Comparison of ENCODE assay signal across 24 cellular contexts in the genomic region with DNA sequence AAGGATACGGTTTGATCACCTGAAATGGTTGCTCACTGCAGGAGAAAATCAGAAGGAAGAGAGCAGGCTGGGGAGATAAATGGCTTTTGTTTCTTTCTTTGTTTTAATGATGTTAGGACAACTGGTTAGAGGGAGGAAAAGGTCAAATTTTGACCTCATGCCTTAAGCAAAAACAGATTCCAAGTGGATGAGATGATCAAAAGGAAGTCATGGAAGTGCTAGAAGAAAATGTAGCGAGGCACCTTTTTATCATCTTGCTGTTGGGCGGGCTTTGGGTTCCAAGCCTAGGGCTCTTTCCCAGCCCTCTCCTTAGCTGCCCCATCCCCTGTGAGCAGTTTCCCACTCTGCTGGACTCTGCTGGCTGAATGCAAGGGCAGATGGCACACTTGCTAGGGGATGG.
A peak's percentile ranks its signal among the peaks of the same experiment; 100 is the strongest.
DNase-seq lines count a peak whose midpoint lies in the region; ATAC-seq and TF ChIP-seq lines count a peak whose summit lies in the region.
"Had no signal": no experiment of that assay in that cellular context is flagged by ENCODE, and none has a peak within 500 bp of the region (broad histone marks: within the 10 kb centered on the region; RNA-seq: fewer than 3 reads in every experiment).

No MANE protein-coding gene starts in this region.

- ATAC-seq in IMR-90 (ENCODE audit: low read depth) (no peak), GM18870 (IDR thresholded peaks at IDR 0.05; ENCODE audit: unreplicated experiment) (no peak), GM21825 (IDR thresholded peaks at IDR 0.05; ENCODE audit: unreplicated experiment) (no peak), psoas muscle (no peak), upper lobe of left lung (ENCODE audit: low FRiP score in 2 of 2) (no peak)
- ATAC-seq: left lobe of liver, SK-N-SH treated with all-trans-retinoic acid at 6 μM for 48 hours had no signal

- H3K14ac ChIP-seq in IMR-90 (replicated peaks; ENCODE audit: low read depth, low read length): no peak overlapping the region

- H3K4me3 ChIP-seq in IMR-90 (ENCODE audit: insufficient read depth, low read depth, low read length) (no peak overlapping the region), osteoblast (ENCODE audit: insufficient read depth, low read length) (no peak overlapping the region), psoas muscle (no peak overlapping the region), upper lobe of left lung (no peak overlapping the region)
- H3K4me3 ChIP-seq: esophagus squamous epithelium, ovary, skin epidermis, thoracic aorta had no signal

- H2AK9ac ChIP-seq in IMR-90 (replicated peaks; ENCODE audit: low read depth, low read length, poor library complexity): no peak overlapping the region

- H2BK120ac ChIP-seq in IMR-90 (ENCODE audit: low read depth, low read length): no peak overlapping the region

- CTCF ChIA-PET in IMR-90 (lab: Yijun Ruan, JAX): no interaction called here

- H3K9me3 ChIP-seq in IMR-90 (ENCODE audit: control insufficient read depth, insufficient read depth, low read length) (no peaks in the 10 kb centered on the region), osteoblast (ENCODE audit: low read depth, low read length) (no peaks in the 10 kb centered on the region), psoas muscle (no peaks in the 10 kb centered on the region), upper lobe of left lung (no peaks in the 10 kb centered on the region)
- H3K9me3 ChIP-seq: esophagus squamous epithelium, ovary, thoracic aorta had no signal

- TF ChIP-seq CTCF in IMR-90 (conservative IDR thresholded peaks at IDR 0.05; ENCODE audit: low read depth, low read length) (no peak), osteoblast (IDR thresholded peaks at IDR 0.05; ENCODE audit: extremely low read depth, low read depth, low read length) (no peak), psoas muscle (IDR thresholded peaks at IDR 0.05) (no peak), upper lobe of left lung (IDR thresholded peaks at IDR 0.05) (no peak)

- TF ChIP-seq RAD21 in IMR-90 (IDR thresholded peaks at IDR 0.05; ENCODE audit: low read length): no peak

- no peak overlapping the region for H3K56ac ChIP-seq in IMR-90 (ENCODE audit: extremely low read depth, insufficient read depth, low read length)

- H3K79me2 ChIP-seq in osteoblast (ENCODE audit: insufficient read depth, low read length): peaks cover 86% of the 10 kb centered on the region

- H2AK5ac ChIP-seq in IMR-90 (ENCODE audit: low read depth, low read length): peak overlapping the region; percentile 5; the same call in 1 of the 2 replicates

- H2BK5ac ChIP-seq in IMR-90 (ENCODE audit: low read depth, low read length, poor library complexity, severe bottlenecking): no peak overlapping the region

- H3K27ac ChIP-seq in IMR-90 (ENCODE audit: insufficient read depth, low read length) (no peak overlapping the region), osteoblast (ENCODE audit: low read depth, low read length) (peak overlapping the region; percentile 49), psoas muscle (no peak overlapping the region), upper lobe of left lung (no peak overlapping the region)
- H3K27ac ChIP-seq: esophagus squamous epithelium, ovary, skin epidermis, thoracic aorta had no signal

- H4K20me1 ChIP-seq in IMR-90 (ENCODE audit: insufficient read depth, low read length): peaks cover 10% of the 10 kb centered on the region; the same call in 1 of the 2 replicates
- peaks cover 51% of the 10 kb centered on the region for H4K20me1 ChIP-seq in osteoblast (ENCODE audit: insufficient read depth, low read length)

- H3K4me2 ChIP-seq in IMR-90 (ENCODE audit: low read depth, low read length) (no peak overlapping the region), osteoblast (ENCODE audit: insufficient read depth, low read length) (no peak overlapping the region)

- TF ChIP-seq POLR2A in IMR-90 (IDR thresholded peaks at IDR 0.05; ENCODE audit: low read depth, low read length): no peak
- TF ChIP-seq POLR2A in upper lobe of left lung (IDR thresholded peaks at IDR 0.05): no peak

- POLR2A ChIA-PET in IMR-90 (lab: Charles Lee; ENCODE audit: unreplicated experiment): no interaction called here

- no peak overlapping the region for H4K5ac ChIP-seq in IMR-90 (ENCODE audit: low read depth, low read length)

- H3K27me3 ChIP-seq in IMR-90 (ENCODE audit: control insufficient read depth, insufficient read depth, low read length): no peaks in the 10 kb centered on the region
- no peaks in the 10 kb centered on the region for H3K27me3 ChIP-seq in osteoblast (ENCODE audit: insufficient read depth, low read length)
- H3K27me3 ChIP-seq in psoas muscle (ENCODE audit: insufficient read depth in 3 of 3, low read length in 2 of 3): no peaks in the 10 kb centered on the region
- H3K27me3 ChIP-seq in upper lobe of left lung: no peaks in the 10 kb centered on the region
- H3K27me3 ChIP-seq: esophagus squamous epithelium, ovary had no signal

- in situ Hi-C loops in IMR-90 (cut with MboI; ENCODE audit: low sequenced_read_pairs): no loop called here

- H3K9me1 ChIP-seq in IMR-90 (ENCODE audit: insufficient read depth, low read length): no peaks in the 10 kb centered on the region

- dilution Hi-C loops in IMR-90 (cut with HindIII; ENCODE audit: low sequenced_read_pairs, unreplicated experiment): no loop called here

- H4K91ac ChIP-seq in IMR-90 (ENCODE audit: insufficient read depth, low read depth, low read length): no peak overlapping the region

- H3K79me1 ChIP-seq in IMR-90 (ENCODE audit: low read depth in 1 of 2, low read length in 2 of 2): peaks cover 3 to 34% of the 10 kb centered on the region in 2 experiments

- H3K9ac ChIP-seq in IMR-90 (ENCODE audit: low read depth, low read length): no peak overlapping the region

- no peak overlapping the region for H2BK15ac ChIP-seq in IMR-90 (ENCODE audit: low read depth, low read length)

- DNase-seq in ELF-1 (ENCODE audit: low read depth, low spot score): peak; percentile 37
- peak; percentile 42 for DNase-seq in IMR-90
- DNase-seq in fibroblast of gingiva (ENCODE audit: low read depth): peak; percentile 19
- peak; percentile 65 for DNase-seq in osteoblast (ENCODE audit: insufficient read length, low spot score, missing footprints)
- DNase-seq in psoas muscle: no peak
- DNase-seq in upper lobe of left lung: no peak
- DNase-seq: activated CD4-positive, alpha-beta T cell treated with anti-CD3 and anti-CD28 coated beads, Interleukin-2, amount 50 U/mL, for 4 hours; activated naive CD4-positive, alpha-beta T cell; CD4-positive, alpha-beta memory T cell; cerebellar nuclear complex; esophagus squamous epithelium; KG1; NCI-H1417 treated with DMSO at 0.1 percent for 48 hours; NCI-H2081 treated with DMSO at 0.1 percent for 48 hours; NCI-H345; nephron progenitor cell; ovary; stimulated activated naive CD4-positive, alpha-beta T cell treated with Interleukin-2 at 50 U/mL for 16 hours had no signal

- no peak overlapping the region for H4K8ac ChIP-seq in IMR-90 (ENCODE audit: low read depth in 2 of 2, low read length in 2 of 2)

- no peak overlapping the region for H3K4ac ChIP-seq in IMR-90 (ENCODE audit: low read depth, low read length)

- no peak overlapping the region for H3K18ac ChIP-seq in IMR-90 (ENCODE audit: low read depth, low read length)

- no peak overlapping the region for H2BK20ac ChIP-seq in IMR-90 (ENCODE audit: low read depth, low read length)

- H2AFZ ChIP-seq in IMR-90 (replicated peaks; ENCODE audit: low read length, poor library complexity) (peak overlapping the region; percentile 33), osteoblast (ENCODE audit: low read length) (no peak overlapping the region)

- intact Hi-C loops in IMR-90 (cut with micrococcal nuclease): no loop called here
- intact Hi-C loops in psoas muscle (cut with DNase I): no loop called here

- no peak for TF ChIP-seq EP300 in upper lobe of left lung (IDR thresholded peaks at IDR 0.05)

- H3K36me3 ChIP-seq in IMR-90 (ENCODE audit: control insufficient read depth, insufficient read depth, low read length): peaks cover 2% of the 10 kb centered on the region; the same call in 1 of the 2 replicates
- H3K36me3 ChIP-seq in osteoblast (ENCODE audit: insufficient read depth, low read length): peaks cover 6% of the 10 kb centered on the region
- no peaks in the 10 kb centered on the region for H3K36me3 ChIP-seq in psoas muscle (ENCODE audit: insufficient read depth in 1 of 2, low read depth in 1 of 2)
- no peaks in the 10 kb centered on the region for H3K36me3 ChIP-seq in upper lobe of left lung
- H3K36me3 ChIP-seq: esophagus squamous epithelium, ovary, thoracic aorta had no signal

- H3K23ac ChIP-seq in IMR-90 (ENCODE audit: low read depth, low read length): no peak overlapping the region

- WGBS in IMR-90 (ENCODE audit: extremely low coverage in 2 of 2, insufficient read length in 1 of 2), 2 experiments: 40% methylated on average over 1 of the region's 3 CpGs; no CpG with 5 or more reads in 1 of the 2 experiments
- WGBS in psoas muscle, 3 donors: 62 to 90% (median 83%) methylated on average over 3 of the region's 3 CpGs
- 74 to 79% methylated on average over 3 of the region's 3 CpGs for WGBS in upper lobe of left lung, 2 donors

- H3K4me1 ChIP-seq in IMR-90 (ENCODE audit: control insufficient read depth, insufficient read depth, low read length) (peaks cover 8% of the 10 kb centered on the region), osteoblast (ENCODE audit: insufficient read depth, low read length) (peaks cover 9% of the 10 kb centered on the region), psoas muscle (no peaks in the 10 kb centered on the region), upper lobe of left lung (no peaks in the 10 kb centered on the region)

- BruUV-seq in IMR-90 (replicated peaks; lab: Mats Ljungman, UMichigan): no TSS peak

TF ChIP-seq in IMR-90, 13 proteins besides CTCF, POLR2A, EP300 and RAD21:
- TF ChIP-seq, protein P1, sequence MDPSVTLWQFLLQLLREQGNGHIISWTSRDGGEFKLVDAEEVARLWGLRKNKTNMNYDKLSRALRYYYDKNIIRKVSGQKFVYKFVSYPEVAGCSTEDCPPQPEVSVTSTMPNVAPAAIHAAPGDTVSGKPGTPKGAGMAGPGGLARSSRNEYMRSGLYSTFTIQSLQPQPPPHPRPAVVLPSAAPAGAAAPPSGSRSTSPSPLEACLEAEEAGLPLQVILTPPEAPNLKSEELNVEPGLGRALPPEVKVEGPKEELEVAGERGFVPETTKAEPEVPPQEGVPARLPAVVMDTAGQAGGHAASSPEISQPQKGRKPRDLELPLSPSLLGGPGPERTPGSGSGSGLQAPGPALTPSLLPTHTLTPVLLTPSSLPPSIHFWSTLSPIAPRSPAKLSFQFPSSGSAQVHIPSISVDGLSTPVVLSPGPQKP (IDR thresholded peaks at IDR 0.05; ENCODE audit: borderline replicate concordance, low read depth, low read length): no peak
- TF ChIP-seq MAZ (IDR thresholded peaks at IDR 0.05; ENCODE audit: borderline replicate concordance, low read depth, low read length) (no peak), NFE2L2 (IDR thresholded peaks at IDR 0.05; ENCODE audit: low read depth, low read length) (no peak), SMC3 (IDR thresholded peaks at IDR 0.05; ENCODE audit: low read depth, low read length) (no peak), MAFK (IDR thresholded peaks at IDR 0.05; ENCODE audit: low read depth, low read length) (no peak)

Comparison
In these comparisons a context has a peak if more than half of its experiments do, and no peak if none do; other contexts are left out.
1. DNase-seq: peak in ELF-1 (single experiment), IMR-90 (single experiment), fibroblast of gingiva (single experiment) and osteoblast (single experiment); none in psoas muscle (0 of 2) and upper lobe of left lung (0 of 2).